29 cellular contexts compared by ENCODE assay signal in the genomic region with DNA sequence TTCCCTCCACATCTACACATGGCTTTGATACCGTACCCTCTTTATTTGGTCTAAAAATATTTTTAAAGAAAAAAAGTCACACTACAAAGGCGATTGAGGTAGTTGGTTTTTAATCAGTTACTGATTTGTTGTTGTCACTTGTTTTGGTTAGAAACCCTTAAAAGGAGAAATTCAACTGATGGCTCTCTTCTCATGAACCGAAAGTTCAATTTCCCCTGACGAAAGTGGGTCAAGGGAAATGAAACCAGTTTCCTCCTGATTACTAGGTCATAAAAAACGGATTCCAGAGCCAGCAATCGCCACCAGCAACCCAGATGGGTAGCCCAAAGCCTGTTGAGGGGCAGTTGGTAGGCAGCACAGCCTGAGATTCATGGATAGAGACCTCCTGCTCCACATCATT.
DNase-seq lines count a peak whose midpoint lies in the region; ATAC-seq, FAIRE-seq and TF ChIP-seq lines count a peak whose summit lies in the region.
"Had no signal": no experiment of that assay in that cellular context is flagged by ENCODE, and none has a peak within 500 bp of the region (broad histone marks: within the 10 kb centered on the region; RNA-seq: fewer than 3 reads in every experiment).

No MANE protein-coding gene starts in this region.

- no peak overlapping the region for H3K27ac Mint-ChIP-seq in osteocyte (ENCODE audit: unreplicated experiment)
- H3K27ac Mint-ChIP-seq: activated CD4-positive, alpha-beta memory T cell treated with anti-CD3 and anti-CD28 coated beads, Interleukin-2, amount 10 ng/mL, durations not matched to agents 7 days and 5 days; dendritic cell treated with granulocyte-macrophage colony-stimulating factor and Interleukin-4, amounts not matched to agents 40 ng/mL and 50 ng/mL, for 4 days; endodermal cell; immature natural killer cell; nephron progenitor cell had no signal

- H3K4me3 Mint-ChIP-seq in osteocyte (ENCODE audit: unreplicated experiment): no peak overlapping the region
- H3K4me3 Mint-ChIP-seq: activated CD4-positive, alpha-beta memory T cell treated with anti-CD3 and anti-CD28 coated beads, Interleukin-2, amount 10 ng/mL, durations not matched to agents 7 days and 5 days; dendritic cell treated with granulocyte-macrophage colony-stimulating factor and Interleukin-4, amounts not matched to agents 40 ng/mL and 50 ng/mL, for 4 days; endodermal cell; immature natural killer cell; nephron progenitor cell had no signal

- no peak for TF ChIP-seq RAD21 in GM12878 (IDR thresholded peaks at IDR 0.05; ENCODE audit: insufficient read depth, low read depth, low read length)

- no peak for TF ChIP-seq POLR2A in GM12878 (IDR thresholded peaks at IDR 0.05; ENCODE audit: low read depth, low read length)

- no peaks in the 10 kb centered on the region for H3K79me2 ChIP-seq in KMS-11 (ENCODE audit: insufficient read depth, low read depth)
- H3K79me2 ChIP-seq in GM12878 (ENCODE audit: control insufficient read depth, insufficient read depth, low read length): no peaks in the 10 kb centered on the region

- CTCF ChIA-PET in GM12878 (lab: Yijun Ruan, JAX): interaction anchor here (0.7 to 1.0 kb wide), 2 partner anchors 41 to 42 kb away, joined by 3 read pairs; no protein-coding TSS in a partner anchor

- in situ Hi-C loops in GM12878 (cut with MboI): no loop called here

- 13% methylated on average over 6 of the region's 6 CpGs for WGBS in GM12878 (ENCODE audit: insufficient coverage, insufficient replicate concordance, low lambda C conversion rate, missing lambda C conversion rate)

- H3K4me1 Mint-ChIP-seq in osteocyte (ENCODE audit: unreplicated experiment): no peaks in the 10 kb centered on the region
- H3K4me1 Mint-ChIP-seq: activated CD4-positive, alpha-beta memory T cell treated with anti-CD3 and anti-CD28 coated beads, Interleukin-2, amount 10 ng/mL, durations not matched to agents 7 days and 5 days; immature natural killer cell; nephron progenitor cell had no signal

- peak; percentile 57 for DNase-seq in GM06990 (ENCODE audit: extremely low read depth, insufficient read length)
- peak; percentile 1 for DNase-seq in GM19238 (ENCODE audit: insufficient read length, low spot score)
- peak; percentile 60 for DNase-seq in GM12878 (ENCODE audit: low read depth, low spot score)
- DNase-seq in SJCRH30: no peak
- DNase-seq in osteocyte (ENCODE audit: extremely low spot score, unreplicated experiment): no peak
- no peak for DNase-seq in NCI-H345 (lab: John Stamatoyannopoulos, UW)
- no peak for DNase-seq in tibial artery
- DNase-seq: ACHN; activated CD4-positive, alpha-beta memory T cell treated with anti-CD3 and anti-CD28 coated beads, Interleukin-2, amount 10 ng/mL, durations not matched to agents 7 days and 5 days; activated CD4-positive, alpha-beta T cell treated with anti-CD3 and anti-CD28 coated beads for 1 hour; activated CD8-positive, alpha-beta memory T cell treated with anti-CD3 and anti-CD28 coated beads, Interleukin-2, amount 50 U/mL, for 4 hours; activated naive CD4-positive, alpha-beta T cell treated with Interleukin-2 at 50 U/mL for 16 hours; BE2C; caudate nucleus; DMS153; endodermal cell; immature natural killer cell; left colon; NCI-H1436 treated with DMSO at 0.1 percent for 48 hours; nephron progenitor cell; SK-N-SH; stimulated activated CD4-positive, alpha-beta T cell treated with anti-CD3 and anti-CD28 coated beads, Interleukin-4, amount 100 ng/mL, for 1 hour; stomach; T-helper 2 cell; thyroid gland had no signal

- H3K4me2 ChIP-seq in KMS-11 (0 out of 2 replicates have a peak overlapping the region, but pooled peaks have one; percentile 6), GM12878 (ENCODE audit: control insufficient read depth, insufficient read depth) (no peak overlapping the region)
- H3K4me2 ChIP-seq: SK-N-SH had no signal

- intact Hi-C loops in GM12878 (cut with micrococcal nuclease; ENCODE audit: unreplicated experiment) (loop anchor here (2.0 to 10.0 kb wide), 7 partner anchors 35 to 665 kb away; no protein-coding TSS in a partner anchor), tibial artery (cut with DNase I; ENCODE audit: low total_unique reads) (no loop called here)

- no peaks in the 10 kb centered on the region; the same call in 2 of the 3 replicates for H3K9me3 ChIP-seq in GM12878 (replicated peaks; ENCODE audit: control insufficient read depth, insufficient read depth, low read length)
- H3K9me3 ChIP-seq in SJCRH30 (replicated peaks): no peaks in the 10 kb centered on the region
- H3K9me3 ChIP-seq in tibial artery: no peaks in the 10 kb centered on the region
- H3K9me3 ChIP-seq: BE2C, SK-N-SH, thyroid gland, vagina had no signal

- BruUV-seq in GM12878 (replicated peaks; lab: Mats Ljungman, UMichigan): no TSS peak

- no peaks in the 10 kb centered on the region for H3K27me3 Mint-ChIP-seq in osteocyte (ENCODE audit: unreplicated experiment)
- H3K27me3 Mint-ChIP-seq: activated CD4-positive, alpha-beta memory T cell treated with anti-CD3 and anti-CD28 coated beads, Interleukin-2, amount 10 ng/mL, durations not matched to agents 7 days and 5 days; dendritic cell treated with granulocyte-macrophage colony-stimulating factor and Interleukin-4, amounts not matched to agents 40 ng/mL and 50 ng/mL, for 4 days had no signal

- H3K4me3 ChIP-seq in GM06990 (replicated peaks; ENCODE audit: low read depth, low read length) (no peak overlapping the region), KMS-11 (IDR thresholded peaks at IDR 0.05; ENCODE audit: insufficient read depth, low read depth, low read length) (no peak overlapping the region), GM12878 (no peak overlapping the region), SJCRH30 (no peak overlapping the region), tibial artery (no peak overlapping the region)
- H3K4me3 ChIP-seq: stomach, thyroid gland, vagina had no signal

- H3K4me1 ChIP-seq in KMS-11 (ENCODE audit: low read depth, poor library complexity, severe bottlenecking): peaks cover 10% of the 10 kb centered on the region
- no peaks in the 10 kb centered on the region for H3K4me1 ChIP-seq in GM12878 (ENCODE audit: control insufficient read depth, insufficient read depth, low read length)
- H3K4me1 ChIP-seq in SJCRH30: no peaks in the 10 kb centered on the region
- no peaks in the 10 kb centered on the region for H3K4me1 ChIP-seq in tibial artery
- H3K4me1 ChIP-seq: BE2C, stomach, thyroid gland, vagina had no signal

- no peak for FAIRE-seq in GM12878 (lab: Jason Lieb, UNC)
- FAIRE-seq: H1 had no signal

- SMC1A ChIA-PET in GM12878 (lab: Charles Lee; ENCODE audit: uncharacterized antibody, unreplicated experiment): interaction anchor here (0.7 to 2.6 kb wide), 17 partner anchors 9 to 247 kb away, joined by 3 to 21 read pairs (median 5); no protein-coding TSS in a partner anchor

- no peak overlapping the region for H3K9ac ChIP-seq in KMS-11
- H3K9ac ChIP-seq in GM12878 (ENCODE audit: control insufficient read depth, insufficient read depth, low read length): no peak overlapping the region
- H3K9ac ChIP-seq: SK-N-SH had no signal

- peaks cover 7% of the 10 kb centered on the region for H3K9me3 Mint-ChIP-seq in osteocyte (ENCODE audit: unreplicated experiment)
- H3K9me3 Mint-ChIP-seq: endodermal cell, nephron progenitor cell had no signal

- H3K36me3 ChIP-seq in GM06990 (ENCODE audit: control insufficient read depth, insufficient read depth, low read length) (no peaks in the 10 kb centered on the region), KMS-11 (ENCODE audit: insufficient read depth) (no peaks in the 10 kb centered on the region), GM12878 (ENCODE audit: control insufficient read depth in 2 of 2, insufficient read depth in 2 of 2, low read length in 1 of 2) (no peaks in the 10 kb centered on the region; a peak in 1 of 4 replicates), SJCRH30 (no peaks in the 10 kb centered on the region), tibial artery (no peaks in the 10 kb centered on the region)
- H3K36me3 ChIP-seq: BE2C, stomach, thyroid gland, vagina had no signal

- H3K27ac ChIP-seq in KMS-11 (no peak overlapping the region), GM12878 (ENCODE audit: control insufficient read depth, insufficient read depth) (0 out of 2 replicates have a peak overlapping the region, but pooled peaks have one; percentile 20), SJCRH30 (no peak overlapping the region), tibial artery (no peak overlapping the region)
- H3K27ac ChIP-seq: stomach, thyroid gland, vagina had no signal

- no peak for TF ChIP-seq CTCF in GM06990 (IDR thresholded peaks at IDR 0.05; ENCODE audit: insufficient read depth, low read length, poor library complexity, severe bottlenecking)
- no peak for TF ChIP-seq CTCF in KMS-11 (conservative IDR thresholded peaks at IDR 0.05; ENCODE audit: low read depth, low read length)
- TF ChIP-seq CTCF in GM12878 (IDR thresholded peaks at IDR 0.05 in 2 of 3, conservative IDR thresholded peaks at IDR 0.05 in 1 of 3; ENCODE audit: control insufficient read depth in 2 of 3, extremely low read depth in 1 of 3, insufficient read depth in 1 of 3, low read depth in 3 of 3, low read length in 3 of 3): no peak
- TF ChIP-seq CTCF in osteocyte (IDR thresholded peaks at IDR 0.05): no peak
- TF ChIP-seq CTCF in tibial artery (IDR thresholded peaks at IDR 0.05): no peak

- peak; percentile 96 to 99 for TF ChIP-seq EP300 in GM12878 (IDR thresholded peaks at IDR 0.05; ENCODE audit: borderline replicate concordance in 1 of 2, control insufficient read depth in 1 of 2, low read depth in 2 of 2, low read length in 2 of 2)

- POLR2A ChIA-PET in GM12878 (lab: Charles Lee): interaction anchor here (0.6 to 2.5 kb wide), 8 partner anchors 10 to 142 kb away, joined by 3 to 11 read pairs (median 4); no protein-coding TSS in a partner anchor

- RAD21 ChIA-PET in GM12878 (lab: Charles Lee; ENCODE audit: unreplicated experiment): interaction anchor here (0.7 to 3.0 kb wide), 14 partner anchors 9 to 248 kb away, joined by 3 to 19 read pairs (median 6); no protein-coding TSS in a partner anchor

- peak; percentile 65 for ATAC-seq in GM12878
- ATAC-seq: left colon had no signal

- H2AFZ ChIP-seq in KMS-11 (ENCODE audit: low read depth) (no peak overlapping the region), GM12878 (ENCODE audit: control insufficient read depth, low read depth, low read length) (no peak overlapping the region)

- H3K27me3 ChIP-seq in GM06990 (replicated peaks; ENCODE audit: control insufficient read depth, insufficient read depth, low read length) (no peaks in the 10 kb centered on the region), KMS-11 (ENCODE audit: insufficient read depth, low read depth) (no peaks in the 10 kb centered on the region), GM12878 (replicated peaks in 1 of 2; ENCODE audit: control insufficient read depth in 2 of 2, insufficient read depth in 2 of 2, low read length in 1 of 2) (no peaks in the 10 kb centered on the region), SJCRH30 (no peaks in the 10 kb centered on the region), tibial artery (no peaks in the 10 kb centered on the region)
- H3K27me3 ChIP-seq: BE2C, stomach, thyroid gland, vagina had no signal

- no peaks in the 10 kb centered on the region for H4K20me1 ChIP-seq in KMS-11 (ENCODE audit: insufficient read depth)
- H4K20me1 ChIP-seq in GM12878 (ENCODE audit: control insufficient read depth, insufficient read depth): no peaks in the 10 kb centered on the region

- no peaks in the 10 kb centered on the region for H3K36me3 Mint-ChIP-seq in osteocyte (ENCODE audit: unreplicated experiment)

Comparison
In these comparisons a context has a peak if more than half of its experiments do, and no peak if none do; other contexts are left out.
1. DNase-seq: peak in GM06990 (single experiment), GM19238 (single experiment) and GM12878 (single experiment); none in SJCRH30 (0 of 2), osteocyte (single experiment), NCI-H345 (single experiment) and tibial artery (0 of 2).